In the genomic region with DNA sequence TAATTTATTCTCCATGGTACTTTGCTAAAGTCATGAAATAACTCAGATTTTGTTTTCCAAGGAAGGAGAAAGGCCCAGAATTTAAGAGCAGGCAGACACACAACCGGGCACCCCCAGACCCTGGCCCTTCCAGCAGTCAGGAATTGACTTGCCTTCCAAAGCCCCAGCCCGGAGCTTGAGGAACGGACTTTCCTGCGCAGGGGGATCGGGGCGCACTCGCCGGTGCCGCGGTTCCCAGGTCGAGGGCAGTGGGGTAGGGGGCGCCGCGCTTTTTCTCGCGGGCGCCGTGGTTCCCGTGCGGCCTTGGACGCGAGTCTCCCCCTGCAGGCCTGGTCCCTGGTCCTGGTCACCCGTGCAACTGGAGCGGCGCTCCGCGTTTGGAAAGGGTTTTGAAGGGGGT, we compare ENCODE assay signal across 3 cellular contexts.
TF ChIP-seq lines count a peak whose summit lies in the region.

No MANE protein-coding gene starts in this region.

TF ChIP-seq in IMR-90, 13 proteins besides CTCF, POLR2A, EP300 and RAD21:
- no peak for TF ChIP-seq FOS (IDR thresholded peaks at IDR 0.05; ENCODE audit: low read depth, low read length)
- TF ChIP-seq BHLHE40 (IDR thresholded peaks at IDR 0.05; ENCODE audit: low read depth, low read length), result no peak
- TF ChIP-seq NFE2L2 (IDR thresholded peaks at IDR 0.05; ENCODE audit: low read depth, low read length), result no peak
- TF ChIP-seq, protein P1, sequence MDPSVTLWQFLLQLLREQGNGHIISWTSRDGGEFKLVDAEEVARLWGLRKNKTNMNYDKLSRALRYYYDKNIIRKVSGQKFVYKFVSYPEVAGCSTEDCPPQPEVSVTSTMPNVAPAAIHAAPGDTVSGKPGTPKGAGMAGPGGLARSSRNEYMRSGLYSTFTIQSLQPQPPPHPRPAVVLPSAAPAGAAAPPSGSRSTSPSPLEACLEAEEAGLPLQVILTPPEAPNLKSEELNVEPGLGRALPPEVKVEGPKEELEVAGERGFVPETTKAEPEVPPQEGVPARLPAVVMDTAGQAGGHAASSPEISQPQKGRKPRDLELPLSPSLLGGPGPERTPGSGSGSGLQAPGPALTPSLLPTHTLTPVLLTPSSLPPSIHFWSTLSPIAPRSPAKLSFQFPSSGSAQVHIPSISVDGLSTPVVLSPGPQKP (IDR thresholded peaks at IDR 0.05; ENCODE audit: borderline replicate concordance, low read depth, low read length), result no peak
- TF ChIP-seq RCOR1 (IDR thresholded peaks at IDR 0.05; ENCODE audit: insufficient replicate concordance, low read length), result no peak
- no peak for TF ChIP-seq CHD1 (IDR thresholded peaks at IDR 0.05; ENCODE audit: low read depth, low read length)
- no peak for TF ChIP-seq RFX5 (IDR thresholded peaks at IDR 0.05; ENCODE audit: low read depth, low read length)
- TF ChIP-seq MAZ (IDR thresholded peaks at IDR 0.05; ENCODE audit: borderline replicate concordance, low read depth, low read length), result no peak
- TF ChIP-seq SMC3 (IDR thresholded peaks at IDR 0.05; ENCODE audit: low read depth, low read length), result no peak
- TF ChIP-seq CEBPB (IDR thresholded peaks at IDR 0.05; ENCODE audit: low read depth, low read length), result no peak
- no peak for TF ChIP-seq MAFK (IDR thresholded peaks at IDR 0.05; ENCODE audit: low read depth, low read length)
- TF ChIP-seq USF2 (IDR thresholded peaks at IDR 0.05; ENCODE audit: low read depth, low read length), result no peak
- TF ChIP-seq MXI1 (IDR thresholded peaks at IDR 0.05; ENCODE audit: borderline replicate concordance, low read depth, low read length), result no peak
TF ChIP-seq in IMR-90: peak in this region for 0.

TF ChIP-seq in K562, 482 proteins besides CTCF, POLR2A, EP300 and RAD21 (continues in another document):
- peak; percentile 98 for TF ChIP-seq ZKSCAN8 (CRISPR knock-in tag; IDR thresholded peaks at IDR 0.05)
- peak; percentile 66 for TF ChIP-seq CXXC5 (CRISPR knock-in tag; IDR thresholded peaks at IDR 0.05)
- no peak for TF ChIP-seq ZNF347 (CRISPR knock-in tag; IDR thresholded peaks at IDR 0.05; ENCODE audit: low read depth)
- TF ChIP-seq SAFB (IDR thresholded peaks at IDR 0.05; ENCODE audit: borderline replicate concordance, low read depth, low read length), result peak; percentile 85
- peak in 1 of 2 experiments; percentile 62 for TF ChIP-seq E2F6 (IDR thresholded peaks at IDR 0.05; ENCODE audit: borderline replicate concordance in 1 of 2, extremely low read depth in 1 of 2, insufficient read depth in 1 of 2, insufficient read length in 1 of 2, low read depth in 1 of 2, low read length in 1 of 2, poor library complexity in 1 of 2, severe bottlenecking in 1 of 2)
- TF ChIP-seq ARHGAP35 (IDR thresholded peaks at IDR 0.05; ENCODE audit: partially characterized antibody), result peak; percentile 52
- peak; percentile 71 for TF ChIP-seq RBBP5 (IDR thresholded peaks at IDR 0.05; ENCODE audit: borderline replicate concordance, insufficient read depth, low read length, poor library complexity, severe bottlenecking)
- TF ChIP-seq BHLHE40 (IDR thresholded peaks at IDR 0.05; ENCODE audit: low read length), result 0 out of 2 replicates have a peak, but pooled peaks have one; percentile 23
- no peak for TF ChIP-seq PRMT5 (CRISPR knock-in tag; IDR thresholded peaks at IDR 0.05)
- TF ChIP-seq, protein P2, sequence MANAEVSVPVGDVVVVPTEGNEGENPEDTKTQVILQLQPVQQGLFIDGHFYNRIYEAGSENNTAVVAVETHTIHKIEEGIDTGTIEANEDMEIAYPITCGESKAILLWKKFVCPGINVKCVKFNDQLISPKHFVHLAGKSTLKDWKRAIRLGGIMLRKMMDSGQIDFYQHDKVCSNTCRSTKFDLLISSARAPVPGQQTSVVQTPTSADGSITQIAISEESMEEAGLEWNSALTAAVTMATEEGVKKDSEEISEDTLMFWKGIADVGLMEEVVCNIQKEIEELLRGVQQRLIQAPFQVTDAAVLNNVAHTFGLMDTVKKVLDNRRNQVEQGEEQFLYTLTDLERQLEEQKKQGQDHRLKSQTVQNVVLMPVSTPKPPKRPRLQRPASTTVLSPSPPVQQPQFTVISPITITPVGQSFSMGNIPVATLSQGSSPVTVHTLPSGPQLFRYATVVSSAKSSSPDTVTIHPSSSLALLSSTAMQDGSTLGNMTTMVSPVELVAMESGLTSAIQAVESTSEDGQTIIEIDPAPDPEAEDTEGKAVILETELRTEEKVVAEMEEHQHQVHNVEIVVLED (CRISPR knock-in tag; IDR thresholded peaks at IDR 0.05), result 0 out of 2 replicates have a peak, but pooled peaks have one; percentile 12
- peak; percentile 49 for TF ChIP-seq TBP (optimal IDR thresholded peaks at IDR 0.05; ENCODE audit: low read depth, low read length)
- TF ChIP-seq HCFC1 (IDR thresholded peaks at IDR 0.05; ENCODE audit: low read depth, low read length), result peak; percentile 58; the same call in 1 of the 2 replicates
- no peak for TF ChIP-seq HMBOX1 (IDR thresholded peaks at IDR 0.05)
- TF ChIP-seq TAL1 (IDR thresholded peaks at IDR 0.05), result no peak
- no peak; the same call in 1 of the 2 replicates for TF ChIP-seq BRD4 (IDR thresholded peaks at IDR 0.05)
- TF ChIP-seq, protein P3, sequence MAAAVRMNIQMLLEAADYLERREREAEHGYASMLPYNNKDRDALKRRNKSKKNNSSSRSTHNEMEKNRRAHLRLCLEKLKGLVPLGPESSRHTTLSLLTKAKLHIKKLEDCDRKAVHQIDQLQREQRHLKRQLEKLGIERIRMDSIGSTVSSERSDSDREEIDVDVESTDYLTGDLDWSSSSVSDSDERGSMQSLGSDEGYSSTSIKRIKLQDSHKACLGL (CRISPR knock-in tag; IDR thresholded peaks at IDR 0.05; ENCODE audit: borderline replicate concordance, poor library complexity, severe bottlenecking), result no peak
- peak; percentile 95 for TF ChIP-seq CHD2 (IDR thresholded peaks at IDR 0.05; ENCODE audit: low read depth, low read length)
- 0 out of 2 replicates have a peak, but pooled peaks have one; percentile 33 for TF ChIP-seq SMAD4 (CRISPR knock-in tag; conservative IDR thresholded peaks at IDR 0.05)
- peak; percentile 66 for TF ChIP-seq KAT2B (IDR thresholded peaks at IDR 0.05; ENCODE audit: low read depth, low read length)
- no peak for TF ChIP-seq GTF2A2 (tag; IDR thresholded peaks at IDR 0.05)
- TF ChIP-seq ZBTB7A (IDR thresholded peaks at IDR 0.05; ENCODE audit: borderline replicate concordance, control insufficient read depth, low read depth, low read length), result peak; percentile 87; the same call in 1 of the 2 replicates
- no peak for TF ChIP-seq SETDB1 (IDR thresholded peaks at IDR 0.05; ENCODE audit: low read length)
- no peak for TF ChIP-seq NR2C2 (CRISPR knock-in tag; IDR thresholded peaks at IDR 0.05)
- 0 out of 2 replicates have a peak, but pooled peaks have one; percentile 16 for TF ChIP-seq NR2C2 (tag; IDR thresholded peaks at IDR 0.05)
- no peak for TF ChIP-seq ZNF282 (CRISPR knock-in tag; IDR thresholded peaks at IDR 0.05)
- TF ChIP-seq RB1 (IDR thresholded peaks at IDR 0.05; ENCODE audit: low read depth), result peak; percentile 25; the same call in 1 of the 2 replicates
- no peak for TF ChIP-seq ZNF197 (CRISPR knock-in tag; IDR thresholded peaks at IDR 0.05; ENCODE audit: low read depth)
- no peak for TF ChIP-seq GTF2E2 (tag; IDR thresholded peaks at IDR 0.05)

TF ChIP-seq in HepG2, 621 proteins besides CTCF, POLR2A, EP300 and RAD21 (continues in another document):
- TF ChIP-seq, protein P4, sequence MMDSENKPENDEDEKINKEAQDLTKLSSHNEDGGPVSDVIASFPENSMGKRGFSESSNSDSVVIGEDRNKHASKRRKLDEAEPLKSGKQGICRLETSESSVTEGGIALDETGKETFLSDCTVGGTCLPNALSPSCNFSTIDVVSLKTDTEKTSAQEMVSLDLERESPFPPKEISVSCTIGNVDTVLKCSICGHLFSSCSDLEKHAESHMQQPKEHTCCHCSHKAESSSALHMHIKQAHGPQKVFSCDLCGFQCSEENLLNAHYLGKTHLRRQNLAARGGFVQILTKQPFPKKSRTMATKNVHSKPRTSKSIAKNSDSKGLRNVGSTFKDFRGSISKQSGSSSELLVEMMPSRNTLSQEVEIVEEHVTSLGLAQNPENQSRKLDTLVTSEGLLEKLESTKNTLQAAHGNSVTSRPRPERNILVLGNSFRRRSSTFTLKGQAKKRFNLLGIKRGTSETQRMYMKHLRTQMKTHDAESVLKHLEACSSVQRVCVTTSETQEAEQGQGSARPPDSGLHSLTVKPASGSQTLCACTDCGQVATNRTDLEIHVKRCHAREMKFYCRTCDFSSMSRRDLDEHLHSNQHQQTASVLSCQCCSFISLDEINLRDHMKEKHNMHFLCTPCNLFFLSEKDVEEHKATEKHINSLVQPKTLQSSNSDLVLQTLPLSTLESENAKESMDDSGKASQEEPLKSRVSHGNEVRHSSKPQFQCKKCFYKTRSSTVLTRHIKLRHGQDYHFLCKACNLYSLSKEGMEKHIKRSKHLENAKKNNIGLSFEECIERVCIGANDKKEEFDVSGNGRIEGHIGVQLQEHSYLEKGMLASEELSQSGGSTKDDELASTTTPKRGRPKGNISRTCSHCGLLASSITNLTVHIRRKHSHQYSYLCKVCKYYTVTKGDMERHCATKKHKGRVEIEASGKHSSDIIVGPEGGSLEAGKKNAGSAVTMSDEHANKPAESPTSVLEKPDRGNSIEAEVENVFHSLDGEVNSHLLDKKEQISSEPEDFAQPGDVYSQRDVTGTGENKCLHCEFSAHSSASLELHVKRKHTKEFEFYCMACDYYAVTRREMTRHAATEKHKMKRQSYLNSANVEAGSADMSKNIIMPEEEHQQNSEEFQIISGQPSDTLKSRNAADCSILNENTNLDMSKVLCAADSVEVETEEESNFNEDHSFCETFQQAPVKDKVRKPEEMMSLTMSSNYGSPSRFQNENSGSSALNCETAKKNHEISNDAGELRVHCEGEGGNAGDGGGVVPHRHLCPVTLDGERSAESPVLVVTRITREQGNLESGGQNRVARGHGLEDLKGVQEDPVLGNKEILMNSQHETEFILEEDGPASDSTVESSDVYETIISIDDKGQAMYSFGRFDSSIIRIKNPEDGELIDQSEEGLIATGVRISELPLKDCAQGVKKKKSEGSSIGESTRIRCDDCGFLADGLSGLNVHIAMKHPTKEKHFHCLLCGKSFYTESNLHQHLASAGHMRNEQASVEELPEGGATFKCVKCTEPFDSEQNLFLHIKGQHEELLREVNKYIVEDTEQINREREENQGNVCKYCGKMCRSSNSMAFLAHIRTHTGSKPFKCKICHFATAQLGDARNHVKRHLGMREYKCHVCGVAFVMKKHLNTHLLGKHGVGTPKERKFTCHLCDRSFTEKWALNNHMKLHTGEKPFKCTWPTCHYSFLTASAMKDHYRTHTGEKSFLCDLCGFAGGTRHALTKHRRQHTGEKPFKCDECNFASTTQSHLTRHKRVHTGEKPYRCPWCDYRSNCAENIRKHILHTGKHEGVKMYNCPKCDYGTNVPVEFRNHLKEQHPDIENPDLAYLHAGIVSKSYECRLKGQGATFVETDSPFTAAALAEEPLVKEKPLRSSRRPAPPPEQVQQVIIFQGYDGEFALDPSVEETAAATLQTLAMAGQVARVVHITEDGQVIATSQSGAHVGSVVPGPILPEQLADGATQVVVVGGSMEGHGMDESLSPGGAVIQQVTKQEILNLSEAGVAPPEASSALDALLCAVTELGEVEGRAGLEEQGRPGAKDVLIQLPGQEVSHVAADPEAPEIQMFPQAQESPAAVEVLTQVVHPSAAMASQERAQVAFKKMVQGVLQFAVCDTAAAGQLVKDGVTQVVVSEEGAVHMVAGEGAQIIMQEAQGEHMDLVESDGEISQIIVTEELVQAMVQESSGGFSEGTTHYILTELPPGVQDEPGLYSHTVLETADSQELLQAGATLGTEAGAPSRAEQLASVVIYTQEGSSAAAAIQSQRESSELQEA (CRISPR knock-in tag; IDR thresholded peaks at IDR 0.05; ENCODE audit: not compliant biosample characterization), result no peak
- TF ChIP-seq AGO2 (optimal IDR thresholded peaks at IDR 0.05; ENCODE audit: low read depth, low read length) (peak; percentile 75), ZNF687 (CRISPR knock-in tag; IDR thresholded peaks at IDR 0.05) (peak; percentile 32), ZMYM4 (CRISPR knock-in tag; IDR thresholded peaks at IDR 0.05) (peak; percentile 18; the same call in 1 of the 2 replicates), LCORL (IDR thresholded peaks at IDR 0.05) (no peak), LCORL (CRISPR knock-in tag; IDR thresholded peaks at IDR 0.05) (0 out of 2 replicates have a peak, but pooled peaks have one; percentile 28), ZSCAN30 (CRISPR knock-in tag; IDR thresholded peaks at IDR 0.05) (0 out of 2 replicates have a peak, but pooled peaks have one; percentile 26), EHMT2 (IDR thresholded peaks at IDR 0.05; ENCODE audit: borderline replicate concordance, low read depth, low read length) (no peak), ZHX1 (CRISPR knock-in tag; IDR thresholded peaks at IDR 0.05; ENCODE audit: low read depth) (peak; percentile 86; the same call in 1 of the 2 replicates), ZNF501 (CRISPR knock-in tag; IDR thresholded peaks at IDR 0.05) (peak; percentile 46; the same call in 1 of the 2 replicates), ZSCAN12 (CRISPR knock-in tag; IDR thresholded peaks at IDR 0.05) (no peak)
